ENCODE assay signal across 27 cellular contexts in genomic region chr20:50682947-50683530, GRCh38. TPM values are rescaled to one million over a fixed set of nuclear protein-coding genes. Genes with fewer than 3 reads are reported as not detected.
A peak's percentile ranks its signal among the peaks of the same experiment; 100 is the strongest.
DNase-seq lines count a peak whose midpoint lies in the region; ATAC-seq, FAIRE-seq and TF ChIP-seq lines count a peak whose summit lies in the region.
"Had no signal": no experiment of that assay in that cellular context is flagged by ENCODE, and none has a peak within 500 bp of the region (broad histone marks: within the 10 kb centered on the region; RNA-seq: fewer than 3 reads in every experiment).

No MANE protein-coding gene starts in this region.

- CTCF ChIA-PET in Panc1 (lab: Charles Lee) (interaction anchor here (0.7 kb wide), 1 partner anchor 30 kb away, joined by 3 read pairs; no protein-coding TSS in a partner anchor), GM12878 (lab: Yijun Ruan, JAX) (interaction anchor here (0.6 kb wide), 2 partner anchors 54 to 1537 kb away, joined by 3 read pairs; no protein-coding TSS in a partner anchor)
- CTCF ChIA-PET in activated CD4-positive, alpha-beta T cell treated with anti-CD3 and anti-CD28 coated beads, Interleukin-2, amount 10 ng/mL, durations not matched to agents 7 days and 5 days (lab: Charles Lee) = no interaction called here

- no peak overlapping the region for H3K27ac Mint-ChIP-seq in effector memory CD8-positive, alpha-beta T cell
- H3K27ac Mint-ChIP-seq in activated CD4-positive, alpha-beta T cell treated with anti-CD3 and anti-CD28 coated beads, Interleukin-2, amount 10 ng/mL, durations not matched to agents 7 days and 5 days = no peak overlapping the region
- H3K27ac Mint-ChIP-seq: CD14-positive monocyte; CD4-positive, alpha-beta T cell; CD8-positive, alpha-beta memory T cell had no signal

- H3K9ac ChIP-seq in GM12878 (ENCODE audit: control insufficient read depth, insufficient read depth, low read length) = no peak overlapping the region
- H3K9ac ChIP-seq: BLaER1 treated with 17β-estradiol and CSF1 and Interleukin-3, amounts not matched to agents 10 nM and 100 nM; GM23248 had no signal

- FAIRE-seq in GM12878 (lab: Jason Lieb, UNC) = no peak
- FAIRE-seq: A549, D721Med, GM12891, GM18507, H1 had no signal

- H3K36me3 ChIP-seq in Panc1 (ENCODE audit: control insufficient read depth, insufficient read depth, low read length) (no peaks in the 10 kb centered on the region), GM12878 (ENCODE audit: control insufficient read depth in 2 of 2, insufficient read depth in 2 of 2, low read length in 1 of 2) (no peaks in the 10 kb centered on the region), mucosa of descending colon (ENCODE audit: low read depth) (no peaks in the 10 kb centered on the region), stomach (no peaks in the 10 kb centered on the region)
- H3K36me3 ChIP-seq: BE2C; BLaER1 treated with 17β-estradiol and CSF1 and Interleukin-3, amounts not matched to agents 10 nM and 100 nM had no signal

- intact Hi-C loops in Panc1 (cut with micrococcal nuclease; ENCODE audit: unreplicated experiment) (no loop called here), GM12878 (cut with micrococcal nuclease; ENCODE audit: unreplicated experiment) (no loop called here), mucosa of descending colon (cut with DNase I, micrococcal nuclease) (no loop called here), stomach (cut with DNase I; ENCODE audit: low total_unique reads) (no loop called here)

- POLR2A ChIA-PET in Panc1 (lab: Charles Lee) = interaction anchor here (0.6 kb wide), 1 partner anchor 48 kb away, joined by 7 read pairs; the partner anchor contains the start of gene PARD6B
- POLR2A ChIA-PET in GM12878 (lab: Charles Lee) = no interaction called here
- POLR2A ChIA-PET in activated CD4-positive, alpha-beta T cell treated with anti-CD3 and anti-CD28 coated beads, Interleukin-2, amount 10 ng/mL, durations not matched to agents 7 days and 5 days (lab: Charles Lee) = no interaction called here

- DNase-seq in Panc1 (ENCODE audit: low read depth, low spot score) = no peak
- DNase-seq in GM12878 (ENCODE audit: low read depth, low spot score) = no peak
- DNase-seq in mucosa of descending colon = no peak
- DNase-seq in stomach = peak; percentile 46
- DNase-seq in NCI-H1930 (lab: John Stamatoyannopoulos, UW) = no peak
- no peak for DNase-seq in effector memory CD8-positive, alpha-beta T cell
- no peak for DNase-seq in activated CD4-positive, alpha-beta T cell treated with anti-CD3 and anti-CD28 coated beads, Interleukin-2, amount 10 ng/mL, durations not matched to agents 7 days and 5 days
- DNase-seq: 8988T; ACHN; AML-193; BE2C; CD4-positive, alpha-beta T cell; CD8-positive, alpha-beta memory T cell; DMS 273 treated with DMSO at 0.1 percent for 48 hours; DMS79; EL; GDM1; GM23248; H7; HCEC 1CT had no signal

- TF ChIP-seq CTCF in Panc1 (IDR thresholded peaks at IDR 0.05) (no peak), GM12878 (IDR thresholded peaks at IDR 0.05 in 2 of 3, conservative IDR thresholded peaks at IDR 0.05 in 1 of 3; ENCODE audit: control insufficient read depth in 2 of 3, extremely low read depth in 1 of 3, insufficient read depth in 1 of 3, low read depth in 3 of 3, low read length in 3 of 3) (no peak), mucosa of descending colon (IDR thresholded peaks at IDR 0.05) (no peak), stomach (IDR thresholded peaks at IDR 0.05) (no peak)

- 69% methylated on average over 8 of the region's 8 CpGs for WGBS in GM12878 (ENCODE audit: insufficient coverage, insufficient replicate concordance, low lambda C conversion rate, missing lambda C conversion rate)
- 37 to 60% (median 49%) methylated on average over 8 of the region's 8 CpGs for WGBS in stomach, 5 donors

- no peaks in the 10 kb centered on the region for H3K36me3 Mint-ChIP-seq in effector memory CD8-positive, alpha-beta T cell (ENCODE audit: insufficient read depth)
- no peaks in the 10 kb centered on the region for H3K36me3 Mint-ChIP-seq in activated CD4-positive, alpha-beta T cell treated with anti-CD3 and anti-CD28 coated beads, Interleukin-2, amount 10 ng/mL, durations not matched to agents 7 days and 5 days (ENCODE audit: low read depth)
- H3K36me3 Mint-ChIP-seq: CD14-positive monocyte; CD8-positive, alpha-beta memory T cell had no signal

- TF ChIP-seq RAD21 in GM12878 (IDR thresholded peaks at IDR 0.05; ENCODE audit: insufficient read depth, low read depth, low read length) = no peak

- no TSS peak for BruUV-seq in Panc1 (replicated peaks; lab: Mats Ljungman, UMichigan)
- no TSS peak for BruUV-seq in GM12878 (replicated peaks; lab: Mats Ljungman, UMichigan)

- in situ Hi-C loops in Panc1 (cut with HindIII; ENCODE audit: low pct_unique_long_range_greater_than_20kb, low sequenced_read_pairs) = no loop called here
- in situ Hi-C loops in GM12878 (cut with MboI) = no loop called here

- TF ChIP-seq POLR2A in GM12878 (IDR thresholded peaks at IDR 0.05; ENCODE audit: low read depth, low read length) = no peak
- no peak for TF ChIP-seq POLR2A in stomach (IDR thresholded peaks at IDR 0.05)

- TF ChIP-seq EP300 in GM12878 (IDR thresholded peaks at IDR 0.05; ENCODE audit: borderline replicate concordance in 1 of 2, control insufficient read depth in 1 of 2, low read depth in 2 of 2, low read length in 2 of 2) (no peak), stomach (IDR thresholded peaks at IDR 0.05) (no peak)

- H3K27me3 ChIP-seq in Panc1 (ENCODE audit: control insufficient read depth, insufficient read depth, low read length) (no peaks in the 10 kb centered on the region), GM12878 (replicated peaks in 1 of 2; ENCODE audit: control insufficient read depth in 2 of 2, insufficient read depth in 2 of 2, low read length in 1 of 2) (no peaks in the 10 kb centered on the region), stomach (no peaks in the 10 kb centered on the region)
- H3K27me3 ChIP-seq: BE2C; BLaER1 treated with 17β-estradiol and CSF1 and Interleukin-3, amounts not matched to agents 10 nM and 100 nM had no signal

- H3K27me3 Mint-ChIP-seq in effector memory CD8-positive, alpha-beta T cell = peaks cover 23 to 31% of the 10 kb centered on the region in 2 donors
- H3K27me3 Mint-ChIP-seq in activated CD4-positive, alpha-beta T cell treated with anti-CD3 and anti-CD28 coated beads, Interleukin-2, amount 10 ng/mL, durations not matched to agents 7 days and 5 days = no peaks in the 10 kb centered on the region

- RAD21 ChIA-PET in GM12878 (lab: Charles Lee; ENCODE audit: unreplicated experiment) = no interaction called here

- H3K9me3 ChIP-seq in Panc1 (ENCODE audit: control insufficient read depth, insufficient read depth, low read depth, low read length) = no peaks in the 10 kb centered on the region
- no peaks in the 10 kb centered on the region for H3K9me3 ChIP-seq in GM12878 (replicated peaks; ENCODE audit: control insufficient read depth, insufficient read depth, low read length)
- no peaks in the 10 kb centered on the region for H3K9me3 ChIP-seq in mucosa of descending colon
- no peaks in the 10 kb centered on the region for H3K9me3 ChIP-seq in stomach
- H3K9me3 ChIP-seq: A549; BE2C; BLaER1 treated with 17β-estradiol and CSF1 and Interleukin-3, amounts not matched to agents 10 nM and 100 nM had no signal

- H3K27ac ChIP-seq in Panc1 (ENCODE audit: low read length) (peak overlapping the region; percentile 99), GM12878 (ENCODE audit: control insufficient read depth, insufficient read depth) (no peak overlapping the region), stomach (peak overlapping the region in 4 of 5 donors; percentile 4 to 72 (median 48))
- H3K27ac ChIP-seq: A549; BLaER1 treated with 17β-estradiol and CSF1 and Interleukin-3, amounts not matched to agents 10 nM and 100 nM; GM23248 had no signal

- SMC1A ChIA-PET in GM12878 (lab: Charles Lee; ENCODE audit: uncharacterized antibody, unreplicated experiment) = no interaction called here

- no peak overlapping the region for H2AFZ ChIP-seq in GM12878 (ENCODE audit: control insufficient read depth, low read depth, low read length)
- H2AFZ ChIP-seq: GM23248 had no signal

- no peaks in the 10 kb centered on the region for H4K20me1 ChIP-seq in GM12878 (ENCODE audit: control insufficient read depth, insufficient read depth)
- H4K20me1 ChIP-seq: BLaER1 treated with 17β-estradiol and CSF1 and Interleukin-3, amounts not matched to agents 10 nM and 100 nM had no signal

- no peaks in the 10 kb centered on the region for H3K4me1 Mint-ChIP-seq in effector memory CD8-positive, alpha-beta T cell (ENCODE audit: low read depth in 2 of 2)
- H3K4me1 Mint-ChIP-seq in activated CD4-positive, alpha-beta T cell treated with anti-CD3 and anti-CD28 coated beads, Interleukin-2, amount 10 ng/mL, durations not matched to agents 7 days and 5 days = no peaks in the 10 kb centered on the region
- H3K4me1 Mint-ChIP-seq: CD14-positive monocyte; CD8-positive, alpha-beta memory T cell had no signal

- H3K4me1 ChIP-seq in Panc1 (ENCODE audit: control insufficient read depth, insufficient read depth, low read length) (peaks cover 61% of the 10 kb centered on the region), GM12878 (ENCODE audit: control insufficient read depth, insufficient read depth, low read length) (no peaks in the 10 kb centered on the region), mucosa of descending colon (ENCODE audit: low read depth) (peaks cover 6% of the 10 kb centered on the region), stomach (peaks cover 15 to 35% (median 22%) of the 10 kb centered on the region in 4 donors)
- H3K4me1 ChIP-seq: BE2C had no signal

- H3K9me3 Mint-ChIP-seq in effector memory CD8-positive, alpha-beta T cell = no peaks in the 10 kb centered on the region
- no peaks in the 10 kb centered on the region for H3K9me3 Mint-ChIP-seq in activated CD4-positive, alpha-beta T cell treated with anti-CD3 and anti-CD28 coated beads, Interleukin-2, amount 10 ng/mL, durations not matched to agents 7 days and 5 days
- H3K9me3 Mint-ChIP-seq: CD4-positive, alpha-beta T cell had no signal

- H3K79me2 ChIP-seq in GM12878 (ENCODE audit: control insufficient read depth, insufficient read depth, low read length) = no peaks in the 10 kb centered on the region

- no peak overlapping the region for H3K4me2 ChIP-seq in GM12878 (ENCODE audit: control insufficient read depth, insufficient read depth)
- H3K4me2 ChIP-seq: A549; BLaER1 treated with 17β-estradiol and CSF1 and Interleukin-3, amounts not matched to agents 10 nM and 100 nM had no signal

- no peak for ATAC-seq in Panc1
- ATAC-seq in GM12878 = no peak
- peak; percentile 31 for ATAC-seq in mucosa of descending colon
- no peak for ATAC-seq in effector memory CD8-positive, alpha-beta T cell (replicated peaks)
- ATAC-seq: A549 had no signal

- H3K4me3 Mint-ChIP-seq in effector memory CD8-positive, alpha-beta T cell = no peak overlapping the region
- H3K4me3 Mint-ChIP-seq in activated CD4-positive, alpha-beta T cell treated with anti-CD3 and anti-CD28 coated beads, Interleukin-2, amount 10 ng/mL, durations not matched to agents 7 days and 5 days = no peak overlapping the region
- H3K4me3 Mint-ChIP-seq: CD14-positive monocyte; CD4-positive, alpha-beta T cell; CD8-positive, alpha-beta memory T cell had no signal

- H3K4me3 ChIP-seq in Panc1 (ENCODE audit: low read depth in 2 of 2, low read length in 2 of 2) (no peak overlapping the region), GM12878 (no peak overlapping the region), mucosa of descending colon (no peak overlapping the region), stomach (no peak overlapping the region)
- H3K4me3 ChIP-seq: A549; BLaER1 treated with 17β-estradiol and CSF1 and Interleukin-3, amounts not matched to agents 10 nM and 100 nM; GM23248 had no signal

RNA-seq across cellular contexts. Expression of gene RIPOR3, which starts 8.3 kb away (rescaled TPM):
- total RNA-seq in Panc1 (2021; ENCODE audit: unreplicated experiment) (92.5 TPM), GM12878 (2014; rRNA removed) (not detected in 2 replicates), GM12878 (2014; rRNA removed; fragmentation: Illumina TruSeq; extraction: Trizol) (not detected in 2 replicates), GM12878 (2021) (0.05 TPM in 1 of 2 replicates, not detected in the other), mucosa of descending colon (10 to 100 TPM in 1 of 3 donors, 1 to 10 TPM in 2; 2.2 to 13.4 (median 5.8) TPM), stomach (10 to 100 TPM in 3 of 5 donors, 1 to 10 TPM in 2; 8.1 to 61.1 (median 13.4) TPM)
- polyA plus RNA-seq in Panc1 (2012; ENCODE audit: insufficient read length) = 97.9 TPM
- total RNA-seq in GM12878 (2013; cell fraction: nucleolus; rRNA removed) = not detected in 2 replicates
- polyA plus RNA-seq in GM12878 (2011; ENCODE audit: low read depth) = 0.10 TPM
- polyA plus RNA-seq in GM12878 (2011; rRNA removed) (not detected in 2 replicates), GM12878 (2014; fragmentation: Illumina TruSeq; extraction: Trizol) (0.07 TPM in 1 of 2 replicates, not detected in the other), GM12878 (2014; fragmentation: Nextera tagmentation; extraction: Ambion mirVana) (not detected), GM12878 (2014; rRNA removed) (0.04 TPM in 1 of 2 replicates, not detected in the other), GM12878 (2016; fragmentation: Nextera tagmentation; extraction: Ambion mirVana) (under 1 TPM; 0.17 to 0.55 TPM), stomach (1 to 10 TPM; 4.4 to 5.9 (median 5.8) TPM)
- not detected in 2 replicates for polyA plus RNA-seq in GM12878 (2011; cell fraction: cytosol; rRNA removed)
- polyA plus RNA-seq in GM12878 (2011; cell fraction: nucleus; rRNA removed) = 0.07 TPM in 1 of 2 replicates, not detected in the other
- polyA plus RNA-seq in GM12878 (2012) = 0.32 and 0.50 TPM in 2 replicates
- polyA minus RNA-seq in GM12878 (2011; rRNA and poly(A)+ RNA removed) = not detected in 2 replicates
- not detected in 2 replicates for polyA minus RNA-seq in GM12878 (2011; cell fraction: cytosol; rRNA and poly(A)+ RNA removed)
- polyA minus RNA-seq in GM12878 (2011; cell fraction: nucleus; rRNA and poly(A)+ RNA removed) = not detected in 2 replicates
- not detected for total RNA-seq in activated CD4-positive, alpha-beta T cell treated with anti-CD3 and anti-CD28 coated beads, Interleukin-2, amount 10 ng/mL, durations not matched to agents 7 days and 5 days
- total RNA-seq: CD4-positive, alpha-beta T cell; CD8-positive, alpha-beta memory T cell; GM23248 had no signal
- polyA plus RNA-seq: CD14-positive monocyte had no signal

RNA-seq across cellular contexts. Expression of gene PARD6B, which starts 48.3 kb away (rescaled TPM):
- total RNA-seq in Panc1 (2021; ENCODE audit: unreplicated experiment) (132 TPM), GM12878 (2014; rRNA removed) (2.1 and 2.6 TPM in 2 replicates), GM12878 (2014; rRNA removed; fragmentation: Illumina TruSeq; extraction: Trizol) (3.0 and 3.1 TPM in 2 replicates), GM12878 (2021) (4.3 and 4.7 TPM in 2 replicates), mucosa of descending colon (10 to 100 TPM; 16.8 to 35.1 (median 29.2) TPM), stomach (10 to 100 TPM in 4 of 5 donors, 1 to 10 TPM in 1; 5.4 to 69.5 (median 22.6) TPM)
- polyA plus RNA-seq in Panc1 (2012; ENCODE audit: insufficient read length) = 11.2 TPM
- 5.4 and 5.5 TPM in 2 replicates for total RNA-seq in GM12878 (2013; cell fraction: nucleolus; rRNA removed)
- 0.54 TPM for polyA plus RNA-seq in GM12878 (2011; ENCODE audit: low read depth)
- polyA plus RNA-seq in GM12878 (2011; rRNA removed) (1.3 and 2.6 TPM in 2 replicates), GM12878 (2014; fragmentation: Illumina TruSeq; extraction: Trizol) (0.65 and 1.1 TPM in 2 replicates), GM12878 (2014; fragmentation: Nextera tagmentation; extraction: Ambion mirVana) (1 to 10 TPM in 1 of 2 experiments, under 1 TPM in 1; 0.57 to 1.9 TPM), GM12878 (2014; rRNA removed) (0.85 and 0.86 TPM in 2 replicates), GM12878 (2016; fragmentation: Nextera tagmentation; extraction: Ambion mirVana) (1 to 10 TPM; 2.5 to 3.0 TPM), stomach (1 to 10 TPM; 3.2 to 6.0 (median 3.7) TPM)
- 0.57 and 0.67 TPM in 2 replicates for polyA plus RNA-seq in GM12878 (2011; cell fraction: cytosol; rRNA removed)
- 0.55 and 0.63 TPM in 2 replicates for polyA plus RNA-seq in GM12878 (2011; cell fraction: nucleus; rRNA removed)
- 0.60 and 0.88 TPM in 2 replicates for polyA plus RNA-seq in GM12878 (2012)
- 1.2 and 1.8 TPM in 2 replicates for polyA minus RNA-seq in GM12878 (2011; rRNA and poly(A)+ RNA removed)
- polyA minus RNA-seq in GM12878 (2011; cell fraction: cytosol; rRNA and poly(A)+ RNA removed) = 1.2 and 1.6 TPM in 2 replicates
- 0.73 and 1.1 TPM in 2 replicates for polyA minus RNA-seq in GM12878 (2011; cell fraction: nucleus; rRNA and poly(A)+ RNA removed)
- 1 to 10 TPM; 4.2 to 4.4 TPM for total RNA-seq in activated CD4-positive, alpha-beta T cell treated with anti-CD3 and anti-CD28 coated beads, Interleukin-2, amount 10 ng/mL, durations not matched to agents 7 days and 5 days
- total RNA-seq: GM23248 had no signal
